In genomic region chr4:1643971-1644735, GRCh38 we compare ENCODE assay signal across 13 cellular contexts. TPM values are rescaled to one million over a fixed set of nuclear protein-coding genes. Genes with fewer than 3 reads are reported as not detected.
A peak's percentile ranks its signal among the peaks of the same experiment; 100 is the strongest.
DNase-seq lines count a peak whose midpoint lies in the region; ATAC-seq and TF ChIP-seq lines count a peak whose summit lies in the region.
"Had no signal": no experiment of that assay in that cellular context is flagged by ENCODE, and none has a peak within 500 bp of the region (broad histone marks: within the 10 kb centered on the region; RNA-seq: fewer than 3 reads in every experiment).

No MANE protein-coding gene starts in this region.

- ATAC-seq in left ventricle myocardium superior (no peak), omental fat pad (ENCODE audit: low FRiP score) (no peak), GM21717 (IDR thresholded peaks at IDR 0.05; ENCODE audit: unreplicated experiment) (no peak)
- ATAC-seq in activated CD4-positive, alpha-beta T cell treated with anti-CD3 and anti-CD28 coated beads for 36 hours, result no peak
- ATAC-seq: HCT116 had no signal

- H3K27ac Mint-ChIP-seq in endodermal cell, result peak overlapping the region; percentile 39
- no peak overlapping the region for H3K27ac Mint-ChIP-seq in activated CD4-positive, alpha-beta T cell treated with anti-CD3 and anti-CD28 coated beads for 36 hours

- POLR2A ChIA-PET in activated CD4-positive, alpha-beta T cell treated with anti-CD3 and anti-CD28 coated beads for 36 hours (lab: Charles Lee), result no interaction called here

- H3K36me3 ChIP-seq in left ventricle myocardium inferior, result no peaks in the 10 kb centered on the region
- H3K36me3 ChIP-seq in endodermal cell (ENCODE audit: control insufficient read depth, insufficient read depth, low read length), result no peaks in the 10 kb centered on the region
- H3K36me3 ChIP-seq in rectal smooth muscle tissue (ENCODE audit: control insufficient read depth, insufficient read depth, low read length), result no peaks in the 10 kb centered on the region
- H3K36me3 ChIP-seq in BE2C, result no peaks in the 10 kb centered on the region
- H3K36me3 ChIP-seq: MG63 had no signal

- H3K4me1 ChIP-seq in left ventricle myocardium inferior (peaks cover 14% of the 10 kb centered on the region), endodermal cell (ENCODE audit: control insufficient read depth, insufficient read depth, low read length) (no peaks in the 10 kb centered on the region), rectal smooth muscle tissue (ENCODE audit: control insufficient read depth, insufficient read depth, low read length) (peaks cover 15% of the 10 kb centered on the region), BE2C (no peaks in the 10 kb centered on the region)

- no peak overlapping the region for H3K4me3 Mint-ChIP-seq in endodermal cell
- no peak overlapping the region for H3K4me3 Mint-ChIP-seq in activated CD4-positive, alpha-beta T cell treated with anti-CD3 and anti-CD28 coated beads for 36 hours
- H3K4me3 Mint-ChIP-seq: CD4-positive, CD25-positive, alpha-beta regulatory T cell had no signal

- H3K9ac ChIP-seq in endodermal cell (ENCODE audit: extremely low read depth, low read length, poor library complexity, severe bottlenecking), result no peak overlapping the region
- no peak overlapping the region for H3K9ac ChIP-seq in rectal smooth muscle tissue (ENCODE audit: low read length)

- intact Hi-C loops in left ventricle myocardium inferior (cut with micrococcal nuclease) (no loop called here), left ventricle myocardium superior (cut with micrococcal nuclease) (no loop called here)
- intact Hi-C loops in activated CD4-positive, alpha-beta T cell treated with anti-CD3 and anti-CD28 coated beads for 36 hours (cut with DNase I, micrococcal nuclease), result no loop called here

- CTCF ChIA-PET in activated CD4-positive, alpha-beta T cell treated with anti-CD3 and anti-CD28 coated beads for 36 hours (lab: Charles Lee), result interaction anchor here (0.6 kb wide), 1 partner anchor 45 kb away, joined by 3 read pairs; no protein-coding TSS in a partner anchor

- 94 to 95% methylated on average over 47 to 48 of the region's 48 CpGs for WGBS in endodermal cell (ENCODE audit: insufficient coverage in 1 of 2, insufficient read length in 1 of 2), 2 experiments

- DNase-seq in left ventricle myocardium inferior (no peak), left ventricle myocardium superior (no peak), endodermal cell (no peak), BE2C (no peak), omental fat pad (ENCODE audit: low spot score) (no peak)
- DNase-seq in activated CD4-positive, alpha-beta T cell treated with anti-CD3 and anti-CD28 coated beads for 36 hours, result no peak
- DNase-seq: CD4-positive, CD25-positive, alpha-beta regulatory T cell; DMS53; MG63; NCI-H82 had no signal

- no peaks in the 10 kb centered on the region for H3K27me3 Mint-ChIP-seq in endodermal cell (ENCODE audit: insufficient read depth)
- no peaks in the 10 kb centered on the region for H3K27me3 Mint-ChIP-seq in activated CD4-positive, alpha-beta T cell treated with anti-CD3 and anti-CD28 coated beads for 36 hours
- H3K27me3 Mint-ChIP-seq: CD4-positive, CD25-positive, alpha-beta regulatory T cell had no signal

- no peaks in the 10 kb centered on the region for H3K9me3 Mint-ChIP-seq in endodermal cell
- H3K9me3 Mint-ChIP-seq in activated CD4-positive, alpha-beta T cell treated with anti-CD3 and anti-CD28 coated beads for 36 hours (ENCODE audit: low read depth), result no peaks in the 10 kb centered on the region
- H3K9me3 Mint-ChIP-seq: CD4-positive, CD25-positive, alpha-beta regulatory T cell had no signal

- no peaks in the 10 kb centered on the region for H3K4me1 Mint-ChIP-seq in endodermal cell
- H3K4me1 Mint-ChIP-seq in activated CD4-positive, alpha-beta T cell treated with anti-CD3 and anti-CD28 coated beads for 36 hours, result peaks cover 4% of the 10 kb centered on the region

- H3K27me3 ChIP-seq in left ventricle myocardium inferior (ENCODE audit: low read depth) (no peaks in the 10 kb centered on the region), endodermal cell (ENCODE audit: control insufficient read depth, insufficient read depth, low read length, poor library complexity, severe bottlenecking) (no peaks in the 10 kb centered on the region), rectal smooth muscle tissue (ENCODE audit: control insufficient read depth, insufficient read depth, low read length) (no peaks in the 10 kb centered on the region), BE2C (no peaks in the 10 kb centered on the region)
- H3K27me3 ChIP-seq: MG63 had no signal

- no peaks in the 10 kb centered on the region for H3K36me3 Mint-ChIP-seq in endodermal cell (ENCODE audit: low read depth)
- H3K36me3 Mint-ChIP-seq in activated CD4-positive, alpha-beta T cell treated with anti-CD3 and anti-CD28 coated beads for 36 hours (ENCODE audit: low read depth), result no peaks in the 10 kb centered on the region
- H3K36me3 Mint-ChIP-seq: CD4-positive, CD25-positive, alpha-beta regulatory T cell had no signal

- H3K9me3 ChIP-seq in left ventricle myocardium inferior (replicated peaks) (no peaks in the 10 kb centered on the region), endodermal cell (ENCODE audit: control insufficient read depth, low read length) (no peaks in the 10 kb centered on the region), BE2C (no peaks in the 10 kb centered on the region)
- H3K9me3 ChIP-seq: MG63 had no signal

- no peak for TF ChIP-seq CTCF in left ventricle myocardium inferior (IDR thresholded peaks at IDR 0.05; ENCODE audit: borderline replicate concordance)
- no peak for TF ChIP-seq CTCF in endodermal cell (conservative IDR thresholded peaks at IDR 0.05)
- no peak for TF ChIP-seq CTCF in BE2C (IDR thresholded peaks at IDR 0.05; ENCODE audit: low read depth, low read length)
- no peak for TF ChIP-seq CTCF in omental fat pad (IDR thresholded peaks at IDR 0.05)

- no peak overlapping the region for H3K4me3 ChIP-seq in left ventricle myocardium inferior
- H3K4me3 ChIP-seq in endodermal cell (ENCODE audit: low read length), result no peak overlapping the region
- H3K4me3 ChIP-seq in rectal smooth muscle tissue (ENCODE audit: low read length), result no peak overlapping the region
- no peak overlapping the region for H3K4me3 ChIP-seq in BE2C (ENCODE audit: low read depth, low read length)
- H3K4me3 ChIP-seq: MG63 had no signal

- H3K27ac ChIP-seq in left ventricle myocardium inferior (replicated peaks), result peak overlapping the region; percentile 67
- no peak overlapping the region for H3K27ac ChIP-seq in endodermal cell (ENCODE audit: low read depth, low read length)
- peak overlapping the region; percentile 90 for H3K27ac ChIP-seq in rectal smooth muscle tissue (ENCODE audit: low read depth, low read length)

RNA-seq across cellular contexts. Expression of gene FAM53A, which starts 40.0 kb away (rescaled TPM):
- total RNA-seq in left ventricle myocardium inferior (0.71 TPM), left ventricle myocardium superior (1.3 TPM), endodermal cell (1 to 10 TPM; 3.7 to 4.9 TPM), omental fat pad (10 to 100 TPM in 1 of 4 donors, 1 to 10 TPM in 3; 2.0 to 10.9 (median 5.6) TPM)
- 3.0 TPM for polyA plus RNA-seq in endodermal cell (2013, experiment 1 of 2)
- 3.6 TPM for polyA plus RNA-seq in endodermal cell (2013, experiment 2 of 2)
- 6.2 TPM for polyA plus RNA-seq in BE2C (2012; ENCODE audit: insufficient read depth, insufficient read length, low read depth)
- 1 to 10 TPM; 2.0 to 2.5 TPM for total RNA-seq in activated CD4-positive, alpha-beta T cell treated with anti-CD3 and anti-CD28 coated beads for 36 hours
